Comparison of ENCODE assay signal across 8 cellular contexts in the genomic region with DNA sequence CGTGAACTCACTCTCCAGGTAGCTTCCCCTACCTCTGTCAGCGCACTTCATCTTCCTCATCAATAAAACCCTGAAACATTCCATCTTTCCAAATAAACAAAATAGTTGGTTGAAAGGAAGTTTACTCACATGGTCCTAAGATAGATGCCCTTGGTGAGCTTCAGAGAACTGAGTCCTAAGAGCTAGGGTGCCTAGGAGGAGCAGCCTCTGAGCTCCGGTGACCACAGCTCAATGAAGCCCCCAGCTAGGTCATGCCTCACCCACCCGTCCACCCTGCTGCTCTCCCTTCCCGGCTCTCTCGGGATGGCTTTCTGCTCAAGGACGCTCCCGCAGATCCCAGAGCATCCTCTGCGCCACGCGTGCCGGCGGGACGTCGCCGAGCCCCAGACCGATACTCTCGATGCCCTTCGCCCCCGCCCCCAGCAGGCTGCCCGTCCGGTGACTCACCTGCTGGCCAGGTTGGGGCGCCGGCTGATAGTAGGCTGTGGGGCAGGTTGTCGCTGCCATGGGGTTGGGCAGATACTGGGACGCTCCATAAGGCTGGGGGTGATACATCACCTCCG. TPM values are rescaled to one million over a fixed set of nuclear protein-coding genes. Genes with fewer than 3 reads are reported as not detected.
DNase-seq lines count a peak whose midpoint lies in the region; ATAC-seq, FAIRE-seq and TF ChIP-seq lines count a peak whose summit lies in the region.

No MANE protein-coding gene starts in this region.

- TF ChIP-seq CTCF in H1 (IDR thresholded peaks at IDR 0.05; ENCODE audit: control extremely low read depth in 1 of 3, insufficient read depth in 1 of 3, low read depth in 1 of 3, low read length in 3 of 3): no peak
- TF ChIP-seq CTCF in nephron (IDR thresholded peaks at IDR 0.05; ENCODE audit: unreplicated experiment in 3 of 3): no peak

- no peak overlapping the region for H3K14ac ChIP-seq in H1 (ENCODE audit: insufficient read length)

- H3K27me3 Mint-ChIP-seq in nephron (ENCODE audit: low read depth): peaks cover 27% of the 10 kb centered on the region

- H3K23me2 ChIP-seq in H1 (ENCODE audit: low read depth, low read length): peaks cover 10% of the 10 kb centered on the region

- H3K9me3 Mint-ChIP-seq in nephron: no peaks in the 10 kb centered on the region

- H2AK5ac ChIP-seq in H1 (ENCODE audit: low read depth, low read length): no peak overlapping the region

- no peak overlapping the region for H2BK120ac ChIP-seq in H1 (replicated peaks; ENCODE audit: low read depth, low read length)

- H3K27me3 ChIP-seq in BLaER1 treated with 17β-estradiol and CSF1 and Interleukin-3, amounts not matched to agents 10 nM and 100 nM: peaks cover 23 to 31% (median 28%) of the 10 kb centered on the region in 11 experiments
- H3K27me3 ChIP-seq in H1 (replicated peaks in 1 of 4; ENCODE audit: control insufficient read depth in 3 of 4, extremely low read depth in 1 of 4, insufficient read depth in 3 of 4, low read length in 3 of 4): peaks cover 0 to 8% (median 3%) of the 10 kb centered on the region in 4 experiments; a peak in 4 of 7 replicates

- H2BK20ac ChIP-seq in H1 (ENCODE audit: low read length): no peak overlapping the region; the same call in 1 of the 2 replicates

- H3K36me3 Mint-ChIP-seq in nephron (ENCODE audit: low read depth): no peaks in the 10 kb centered on the region

- TF ChIP-seq RAD21 in H1 (IDR thresholded peaks at IDR 0.05 in 1 of 2, conservative IDR thresholded peaks at IDR 0.05 in 1 of 2; ENCODE audit: low read depth in 2 of 2, low read length in 2 of 2): no peak

- no peak for TF ChIP-seq EP300 in H1 (IDR thresholded peaks at IDR 0.05; ENCODE audit: borderline replicate concordance in 1 of 2, low read depth in 2 of 2, low read length in 2 of 2)

- H3K4me1 ChIP-seq in BLaER1 treated with 17β-estradiol and CSF1 and Interleukin-3, amounts not matched to agents 10 nM and 100 nM: peaks cover 0 to 4% (median 0%) of the 10 kb centered on the region in 10 experiments; a peak in 2 of 20 replicates
- H3K4me1 ChIP-seq in H1 (replicated peaks in 1 of 4; ENCODE audit: control insufficient read depth in 3 of 4, insufficient read depth in 4 of 4, low read length in 3 of 4): peaks cover 0 to 6% (median 2%) of the 10 kb centered on the region in 4 experiments; a peak in 5 of 7 replicates

- POLR2A ChIA-PET in H1 (lab: Charles Lee; ENCODE audit: partially characterized antibody): interaction anchor here (0.6 kb wide), 1 partner anchor 46 kb away, joined by 3 read pairs; no protein-coding TSS in a partner anchor

- H3K4me1 Mint-ChIP-seq in nephron: peaks cover 39% of the 10 kb centered on the region

- H4K5ac ChIP-seq in H1 (ENCODE audit: insufficient read length, low read depth, low read length): no peak overlapping the region

- H3K4me2 ChIP-seq in BLaER1 treated with 17β-estradiol and CSF1 and Interleukin-3, amounts not matched to agents 10 nM and 100 nM: peak overlapping the region; percentile 76 to 92 (median 87)
- H3K4me2 ChIP-seq in H1 (ENCODE audit: insufficient read depth in 1 of 2, low read depth in 2 of 2, low read length in 2 of 2): peak overlapping the region; percentile 88 to 96

- H3K4me3 Mint-ChIP-seq in nephron: peak overlapping the region; percentile 72 to 91 (median 82)

- WGBS in H1 (ENCODE audit: extremely low coverage in 1 of 2, insufficient coverage in 1 of 2, insufficient read length in 1 of 2, insufficient replicate concordance in 2 of 2, low coverage in 1 of 2, low lambda C conversion rate in 2 of 2, missing lambda C conversion rate in 1 of 2), 2 experiments: 5% methylated on average over 26 of the region's 27 CpGs; no CpG with 5 or more reads in 1 of the 2 experiments

- H4K8ac ChIP-seq in H1 (ENCODE audit: extremely low read depth, insufficient read depth, low read length): peak overlapping the region; percentile 80; the same call in 1 of the 2 replicates

- H3K23ac ChIP-seq in H1 (ENCODE audit: insufficient read length): no peak overlapping the region

- H2BK12ac ChIP-seq in H1 (ENCODE audit: low read depth, low read length): peak overlapping the region; percentile 29; the same call in 1 of the 2 replicates

- peak; percentile 20 for DNase-seq in HPDE6-E6E7 (ENCODE audit: extremely low spot score)
- DNase-seq in H1 (ENCODE audit: low read depth in 1 of 2, low spot score in 2 of 2): peak; percentile 13 to 78
- no peak for DNase-seq in GM19238 (ENCODE audit: insufficient read length, low spot score)
- DNase-seq in epidermal melanocyte (ENCODE audit: insufficient read length, low spot score): no peak

- CTCF ChIA-PET in H1 (lab: Charles Lee; ENCODE audit: partially characterized antibody): interaction anchor here (0.8 to 1.0 kb wide), 2 partner anchors 34 to 89 kb away, joined by 3 read pairs; no protein-coding TSS in a partner anchor

- 0 out of 3 replicates have a peak, but pooled peaks of 1 of the 2 experiments have one; percentile 10 for TF ChIP-seq POLR2A in H1 (IDR thresholded peaks at IDR 0.05; ENCODE audit: control extremely low read depth in 1 of 2, low read depth in 2 of 2, low read length in 2 of 2)

- no peak for FAIRE-seq in H1 (lab: Jason Lieb, UNC)

- H3K18ac ChIP-seq in H1 (ENCODE audit: extremely low read depth, low read length): peak overlapping the region; percentile 34

- no peak overlapping the region for H3K56ac ChIP-seq in H1 (replicated peaks; ENCODE audit: insufficient read length, low read depth, low read length)

- H3K79me2 ChIP-seq in H1 (ENCODE audit: control insufficient read depth in 1 of 2, insufficient read depth in 2 of 2, low read length in 2 of 2): peaks cover 0 to 12% of the 10 kb centered on the region in 2 experiments; a peak in 2 of 4 replicates

- H2AFZ ChIP-seq in H1 (ENCODE audit: low read length): peak overlapping the region; percentile 89

- peak overlapping the region; percentile 36; the same call in 1 of the 2 replicates for H2BK15ac ChIP-seq in H1 (ENCODE audit: low read length)

- H3K9me3 ChIP-seq in BLaER1 treated with 17β-estradiol and CSF1 and Interleukin-3, amounts not matched to agents 10 nM and 100 nM (replicated peaks in 1 of 11): peaks cover 0 to 10% (median 8%) of the 10 kb centered on the region in 11 experiments; a peak in 13 of 22 replicates
- no peaks in the 10 kb centered on the region for H3K9me3 ChIP-seq in H1 (ENCODE audit: insufficient read depth in 2 of 2, low read depth in 1 of 2, low read length in 1 of 2)

- peak overlapping the region; percentile 52 to 71 (median 62) for H3K4me3 ChIP-seq in BLaER1 treated with 17β-estradiol and CSF1 and Interleukin-3, amounts not matched to agents 10 nM and 100 nM
- H3K4me3 ChIP-seq in H1 (ENCODE audit: extremely low read depth in 1 of 4, insufficient read depth in 2 of 4, low read depth in 3 of 4, low read length in 4 of 4): peak overlapping the region; percentile 70 to 80 (median 77)

- no peak for ATAC-seq in HG03175 (IDR thresholded peaks at IDR 0.05; ENCODE audit: unreplicated experiment)
- ATAC-seq in GM18858 (IDR thresholded peaks at IDR 0.05; ENCODE audit: unreplicated experiment): no peak

- no peak overlapping the region for H3K27ac ChIP-seq in BLaER1 treated with 17β-estradiol and CSF1 and Interleukin-3, amounts not matched to agents 10 nM and 100 nM
- peak overlapping the region; percentile 27; the same call in 1 of the 2 replicates for H3K27ac ChIP-seq in H1 (ENCODE audit: low read depth, low read length)

- H3K4ac ChIP-seq in H1 (replicated peaks; ENCODE audit: insufficient read length, low read depth, low read length): peak overlapping the region; percentile 14

- no peaks in the 10 kb centered on the region for H4K20me1 ChIP-seq in BLaER1 treated with 17β-estradiol and CSF1 and Interleukin-3, amounts not matched to agents 10 nM and 100 nM
- H4K20me1 ChIP-seq in H1 (replicated peaks in 1 of 2; ENCODE audit: control insufficient read depth in 1 of 2, insufficient read depth in 2 of 2, low read length in 2 of 2): no peaks in the 10 kb centered on the region

- peak overlapping the region in 2 of 3 experiments; percentile 54 to 67 for H3K27ac Mint-ChIP-seq in nephron

- H4K91ac ChIP-seq in H1 (replicated peaks; ENCODE audit: insufficient read length, low read length): peak overlapping the region; percentile 54

- H3K79me1 ChIP-seq in H1 (ENCODE audit: low read depth, low read length): no peaks in the 10 kb centered on the region; the same call in 1 of the 2 replicates

- peak overlapping the region in 9 of 11 experiments; percentile 18 to 69 (median 59); a peak in 13 of 22 replicates for H3K9ac ChIP-seq in BLaER1 treated with 17β-estradiol and CSF1 and Interleukin-3, amounts not matched to agents 10 nM and 100 nM
- H3K9ac ChIP-seq in H1 (replicated peaks in 1 of 4; ENCODE audit: extremely low read depth in 1 of 4, low read depth in 3 of 4, low read length in 3 of 4): peak overlapping the region in 3 of 4 experiments; percentile 31 to 35 (median 33); a peak in 5 of 7 replicates

- H2BK5ac ChIP-seq in H1 (ENCODE audit: low read depth, low read length): no peak overlapping the region; the same call in 1 of the 2 replicates

- no peaks in the 10 kb centered on the region for H3K36me3 ChIP-seq in BLaER1 treated with 17β-estradiol and CSF1 and Interleukin-3, amounts not matched to agents 10 nM and 100 nM
- no peaks in the 10 kb centered on the region for H3K36me3 ChIP-seq in H1 (ENCODE audit: control insufficient read depth in 2 of 4, insufficient read depth in 4 of 4, low read length in 3 of 4)

TF ChIP-seq in H1, 55 proteins besides CTCF, POLR2A, EP300 and RAD21 (continues in another document):
- TF ChIP-seq CEBPB (IDR thresholded peaks at IDR 0.05; ENCODE audit: low read depth, low read length): no peak
- no peak for TF ChIP-seq HDAC6 (IDR thresholded peaks at IDR 0.05; ENCODE audit: low read depth, low read length)
- no peak for TF ChIP-seq CTBP2 (IDR thresholded peaks at IDR 0.05; ENCODE audit: borderline replicate concordance, insufficient read depth, insufficient read length, low read length)
- peak; percentile 63 for TF ChIP-seq ASH2L (IDR thresholded peaks at IDR 0.05; ENCODE audit: low read length)
- no peak for TF ChIP-seq RFX5 (IDR thresholded peaks at IDR 0.05; ENCODE audit: borderline replicate concordance, low read depth, low read length)
- no peak for TF ChIP-seq TEAD4 (IDR thresholded peaks at IDR 0.05; ENCODE audit: low read depth, low read length)
- TF ChIP-seq SIN3A (conservative IDR thresholded peaks at IDR 0.05 in 1 of 2, IDR thresholded peaks at IDR 0.05 in 1 of 2; ENCODE audit: low read depth in 1 of 2, low read length in 2 of 2): no peak
- TF ChIP-seq EGR1 (IDR thresholded peaks at IDR 0.05; ENCODE audit: borderline replicate concordance, low read depth, low read length): peak; percentile 53; the same call in 1 of the 2 replicates

RNA-seq across cellular contexts. Expression of a gene that starts 0.7 kb away (rescaled TPM):
- 13.4 and 21.6 TPM in 2 replicates for total RNA-seq in H1 (2021; fragmentation: NEBNext Ultra II Directional; extraction: Animal tissue kit (Norgen Biotek cat#: 25700))
- polyA plus RNA-seq in H1 (2011; rRNA removed): 21.6 and 24.2 TPM in 2 replicates
- 6.0 TPM for polyA plus RNA-seq in H1 (2011; cell fraction: cytosol; rRNA removed)
- polyA plus RNA-seq in H1 (2011; cell fraction: nucleus; rRNA removed): 17.2 TPM
- 5.3 to 10.0 TPM (median 7.6 TPM) in 4 replicates for polyA plus RNA-seq in H1 (2012, experiment 1 of 2)
- polyA plus RNA-seq in H1 (2012, experiment 2 of 2): 0.24 TPM
- polyA plus RNA-seq in H1 (2013, experiment 1 of 2): 7.6 TPM
- 6.5 TPM for polyA plus RNA-seq in H1 (2013, experiment 2 of 2)
- polyA minus RNA-seq in H1 (2011; rRNA and poly(A)+ RNA removed): 44.5 and 69.7 TPM in 2 replicates
- polyA minus RNA-seq in H1 (2011; cell fraction: cytosol; rRNA and poly(A)+ RNA removed): 3.0 TPM
- 18.2 TPM for polyA minus RNA-seq in H1 (2011; cell fraction: nucleus; rRNA and poly(A)+ RNA removed)

Comparison
In these comparisons a context has a peak if more than half of its experiments do, and no peak if none do; other contexts are left out.
1. DNase-seq: peak in HPDE6-E6E7 (single experiment) and H1 (2 of 2); none in GM19238 (single experiment) and epidermal melanocyte (single experiment).